10 cellular contexts compared by ENCODE assay signal in genomic region chr7:18521945-18522566, GRCh38. TPM values are rescaled to one million over a fixed set of nuclear protein-coding genes. Genes with fewer than 3 reads are reported as not detected.
DNase-seq lines count a peak whose midpoint lies in the region; ATAC-seq and TF ChIP-seq lines count a peak whose summit lies in the region.
"Had no signal": no experiment of that assay in that cellular context is flagged by ENCODE, and none has a peak within 500 bp of the region (broad histone marks: within the 10 kb centered on the region; RNA-seq: fewer than 3 reads in every experiment).

No MANE protein-coding gene starts in this region.

- POLR2A ChIA-PET in A673 (lab: Charles Lee; ENCODE audit: low non-redundant PET) = no interaction called here

- H3K27me3 Mint-ChIP-seq in IgD-negative memory B cell (no peaks in the 10 kb centered on the region), neural progenitor cell (ENCODE audit: insufficient read depth, low read depth) (no peaks in the 10 kb centered on the region)

- peak; percentile 60 for DNase-seq in neural progenitor cell (ENCODE audit: low spot score)
- no peak for DNase-seq in A673 (ENCODE audit: low spot score)
- DNase-seq in body of pancreas = no peak
- DNase-seq in GM03348 (ENCODE audit: low spot score) = no peak
- no peak for DNase-seq in NCI-H526 (lab: John Stamatoyannopoulos, UW)
- DNase-seq: Peyer's patch; stimulated activated CD4-positive, alpha-beta T cell treated with anti-CD3 and anti-CD28 coated beads, Interleukin-12 subunit alpha, Interleukin-12 subunit beta, amount 100 ng/mL, for 4 hours had no signal

- H3K27me3 ChIP-seq in neural progenitor cell (no peaks in the 10 kb centered on the region), A673 (replicated peaks; ENCODE audit: insufficient read depth, low read depth, low read length, poor library complexity) (no peaks in the 10 kb centered on the region), body of pancreas (no peaks in the 10 kb centered on the region)
- H3K27me3 ChIP-seq: Peyer's patch had no signal

- no peaks in the 10 kb centered on the region for H3K36me3 ChIP-seq in neural progenitor cell
- no peaks in the 10 kb centered on the region for H3K36me3 ChIP-seq in A673 (ENCODE audit: insufficient read depth, low read length, poor library complexity, severe bottlenecking)
- no peaks in the 10 kb centered on the region for H3K36me3 ChIP-seq in body of pancreas (replicated peaks in 1 of 2; ENCODE audit: insufficient read depth in 1 of 2, low read depth in 2 of 2)
- H3K36me3 ChIP-seq: Peyer's patch had no signal

- H3K4me1 Mint-ChIP-seq in IgD-negative memory B cell (peaks cover 68 to 77% (median 76%) of the 10 kb centered on the region in 3 donors), neural progenitor cell (peaks cover 10% of the 10 kb centered on the region)

- H3F3A ChIP-seq in neural progenitor cell (ENCODE audit: low read depth) = no peaks in the 10 kb centered on the region

- ATAC-seq in GM18861 (IDR thresholded peaks at IDR 0.05; ENCODE audit: unreplicated experiment) = peak; percentile 53
- ATAC-seq in GM21786 (IDR thresholded peaks at IDR 0.05; ENCODE audit: unreplicated experiment) = peak; percentile 59
- no peak for ATAC-seq in body of pancreas

- H3K27ac ChIP-seq in neural progenitor cell (peak overlapping the region; percentile 8), A673 (ENCODE audit: low read depth, low read length, poor library complexity, severe bottlenecking) (no peak overlapping the region), body of pancreas (no peak overlapping the region)

- H3K4me1 ChIP-seq in neural progenitor cell = peaks cover 16% of the 10 kb centered on the region
- H3K4me1 ChIP-seq in A673 (ENCODE audit: insufficient read depth, low read length, poor library complexity, severe bottlenecking) = peaks cover 58% of the 10 kb centered on the region
- H3K4me1 ChIP-seq in body of pancreas = no peaks in the 10 kb centered on the region
- H3K4me1 ChIP-seq: Peyer's patch had no signal

- H3K4me2 ChIP-seq in neural progenitor cell = peak overlapping the region; percentile 33

- H3K36me3 Mint-ChIP-seq in IgD-negative memory B cell (no peaks in the 10 kb centered on the region), neural progenitor cell (no peaks in the 10 kb centered on the region)

- H3K27ac Mint-ChIP-seq in IgD-negative memory B cell (peak overlapping the region; percentile 53 to 98 (median 96)), neural progenitor cell (no peak overlapping the region)

- H3K4me3 Mint-ChIP-seq in IgD-negative memory B cell (peak overlapping the region; percentile 22 to 95 (median 84)), neural progenitor cell (no peak overlapping the region)

- TF ChIP-seq CTCF in neural progenitor cell (IDR thresholded peaks at IDR 0.05) (no peak), A673 (conservative IDR thresholded peaks at IDR 0.05; ENCODE audit: low read depth, low read length) (no peak), body of pancreas (IDR thresholded peaks at IDR 0.05) (no peak)

- intact Hi-C loops in A673 (cut with micrococcal nuclease; ENCODE audit: unreplicated experiment) = no loop called here
- intact Hi-C loops in body of pancreas (cut with DNase I) = no loop called here

- no peaks in the 10 kb centered on the region for H3K9me3 Mint-ChIP-seq in IgD-negative memory B cell
- H3K9me3 Mint-ChIP-seq in neural progenitor cell = no peaks in the 10 kb centered on the region

- H3K9me3 ChIP-seq in neural progenitor cell (ENCODE audit: low read depth) (no peaks in the 10 kb centered on the region), A673 (ENCODE audit: low read depth, low read length, poor library complexity, severe bottlenecking) (no peaks in the 10 kb centered on the region), body of pancreas (no peaks in the 10 kb centered on the region)
- H3K9me3 ChIP-seq: Peyer's patch had no signal

- no TSS peak for BruUV-seq in A673 (replicated peaks; lab: Mats Ljungman, UMichigan)

- H3K4me3 ChIP-seq in neural progenitor cell = no peak overlapping the region
- no peak overlapping the region for H3K4me3 ChIP-seq in A673 (ENCODE audit: low read depth, low read length, poor library complexity, severe bottlenecking)
- no peak overlapping the region for H3K4me3 ChIP-seq in body of pancreas
- H3K4me3 ChIP-seq: Peyer's patch had no signal

- no peak overlapping the region for H2AFZ ChIP-seq in neural progenitor cell (replicated peaks)

- H3K9ac ChIP-seq in neural progenitor cell = no peak overlapping the region

- no peaks in the 10 kb centered on the region for H3K79me2 ChIP-seq in neural progenitor cell (ENCODE audit: low read depth)

- TF ChIP-seq POLR2A in body of pancreas (IDR thresholded peaks at IDR 0.05) = no peak

- no peaks in the 10 kb centered on the region for H4K20me1 ChIP-seq in neural progenitor cell (ENCODE audit: low read depth)

- CTCF ChIA-PET in A673 (lab: Charles Lee) = interaction anchor here (0.6 kb wide), 1 partner anchor 166 kb away, joined by 4 read pairs; no protein-coding TSS in a partner anchor

- WGBS in body of pancreas, 2 donors = 56 to 61% methylated on average over 5 of the region's 5 CpGs

RNA-seq across cellular contexts. Expression of gene HDAC9, which starts 26.5 kb away (rescaled TPM):
- 81.2 TPM for polyA plus RNA-seq in IgD-negative memory B cell
- total RNA-seq in neural progenitor cell (ENCODE audit: low replicate concordance) (16.0 and 28.6 TPM in 2 replicates), A673 (2021) (28.3 and 31.9 TPM in 2 replicates), body of pancreas (10 to 100 TPM in 1 of 2 donors, 1 to 10 TPM in 1; 4.9 to 12.9 TPM)
